5 cellular contexts compared by ENCODE assay signal in the genomic region with DNA sequence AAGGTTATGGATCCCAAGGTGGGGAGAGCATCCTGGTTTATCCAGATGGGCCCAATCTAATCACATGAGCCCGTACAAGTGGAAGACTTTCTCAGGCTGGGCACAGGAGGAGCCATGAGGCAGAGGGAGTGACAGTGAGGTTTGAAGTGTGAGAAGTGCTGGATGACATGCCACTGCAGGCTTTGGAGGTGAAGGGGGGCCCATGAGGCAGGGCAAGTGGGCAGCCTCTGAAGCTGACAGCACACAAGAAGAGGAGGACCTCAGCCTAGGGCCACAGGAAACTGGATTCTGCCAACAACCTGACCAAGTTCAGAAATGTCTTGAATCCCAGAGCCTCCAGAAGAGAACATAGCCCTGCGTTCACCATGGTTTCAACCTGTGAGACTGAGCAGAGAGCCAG.
"Had no signal": no experiment of that assay in that cellular context is flagged by ENCODE, and none has a peak within 500 bp of the region (broad histone marks: within the 10 kb centered on the region; RNA-seq: fewer than 3 reads in every experiment).

No MANE protein-coding gene starts in this region.

- H3K9me3 Mint-ChIP-seq: GM23338, H9 had no signal

- H3K4me1 Mint-ChIP-seq: IgD-negative memory B cell had no signal

- H3K4me3 ChIP-seq: GM23338 had no signal

- DNase-seq: H9, HCEC 1CT, KBM-7 had no signal

- H3K4me3 Mint-ChIP-seq: GM23338, H9, IgD-negative memory B cell had no signal

- ATAC-seq: GM23338 had no signal

- H3K27ac Mint-ChIP-seq: GM23338, H9, IgD-negative memory B cell had no signal

- H3K4me2 ChIP-seq: GM23338 had no signal

- H2AFZ ChIP-seq: GM23338 had no signal
